ENCODE assay signal across 2 cellular contexts in the genomic region with DNA sequence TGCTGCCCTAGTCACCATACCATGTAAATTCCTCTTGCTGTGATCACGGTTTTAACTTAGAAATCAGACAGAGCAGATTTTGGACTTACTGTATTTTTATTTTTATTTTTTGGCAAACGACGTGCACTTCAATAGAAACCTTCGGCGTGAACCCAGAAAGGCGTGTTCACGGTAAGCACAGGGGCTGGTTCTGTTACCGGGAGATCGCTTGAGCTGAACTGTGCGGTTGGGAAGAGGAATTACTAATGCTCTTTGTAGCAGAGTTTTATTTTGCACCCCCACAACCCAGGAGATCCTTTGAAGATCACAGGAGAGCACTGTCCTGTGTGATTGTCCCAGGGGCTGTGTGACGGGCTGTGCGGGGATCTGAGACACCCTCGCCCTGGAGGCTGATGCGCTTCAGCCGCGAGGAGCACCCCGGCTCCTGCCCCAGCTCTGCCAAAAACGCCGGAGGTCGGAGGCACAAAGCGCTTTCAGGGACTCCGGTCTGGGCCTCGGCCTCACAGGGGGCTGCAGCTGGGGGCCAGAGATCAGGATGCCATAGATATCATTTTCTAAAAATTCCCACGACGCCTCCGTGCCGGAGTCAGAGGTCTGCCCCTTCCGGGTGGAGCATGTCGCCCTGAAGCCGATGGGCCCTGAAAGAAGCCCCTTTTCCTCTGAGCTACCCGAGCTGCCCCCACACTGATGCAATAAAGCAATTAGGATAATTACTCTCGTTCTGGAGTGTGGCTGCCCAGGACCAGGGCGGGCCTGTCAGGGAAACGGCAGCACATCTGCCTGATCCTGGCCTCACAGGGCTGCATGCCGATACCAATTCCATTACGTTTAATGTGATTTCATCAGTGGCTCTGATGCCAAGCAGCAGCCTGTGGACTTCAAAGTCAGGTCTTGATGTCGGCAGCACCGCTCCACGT.
TF ChIP-seq lines count a peak whose summit lies in the region.

No MANE protein-coding gene starts in this region.

TF ChIP-seq in SK-N-SH, 30 proteins besides CTCF, POLR2A, EP300 and RAD21:
- TF ChIP-seq USF2 (IDR thresholded peaks at IDR 0.05; ENCODE audit: borderline replicate concordance, low read depth, low read length) (no peak), MXI1 (IDR thresholded peaks at IDR 0.05; ENCODE audit: low read depth, low read length) (no peak), EZH2phosphoT487 (IDR thresholded peaks at IDR 0.05; ENCODE audit: borderline replicate concordance, low read depth) (no peak), FOSL2 (IDR thresholded peaks at IDR 0.05; ENCODE audit: borderline replicate concordance, low read depth) (no peak), NFIC (IDR thresholded peaks at IDR 0.05; ENCODE audit: borderline replicate concordance) (no peak), MAX (IDR thresholded peaks at IDR 0.05; ENCODE audit: low read depth) (no peak), GATA2 (CRISPR knock-in tag; IDR thresholded peaks at IDR 0.05) (no peak), RFX5 (IDR thresholded peaks at IDR 0.05; ENCODE audit: low read length) (no peak), CHD2 (IDR thresholded peaks at IDR 0.05; ENCODE audit: low read length, partially characterized antibody) (no peak), TCF12 (IDR thresholded peaks at IDR 0.05) (no peak), GABPA (IDR thresholded peaks at IDR 0.05; ENCODE audit: low read depth) (no peak), FOXM1 (IDR thresholded peaks at IDR 0.05; ENCODE audit: low read depth) (no peak)

TF ChIP-seq in SK-N-SH treated with all-trans-retinoic acid at 6 μM for 48 hours, 23 proteins besides CTCF, POLR2A, EP300 and RAD21:
- TF ChIP-seq ZNF8 (CRISPR knock-in tag; IDR thresholded peaks at IDR 0.05): no peak
- TF ChIP-seq, protein P1, sequence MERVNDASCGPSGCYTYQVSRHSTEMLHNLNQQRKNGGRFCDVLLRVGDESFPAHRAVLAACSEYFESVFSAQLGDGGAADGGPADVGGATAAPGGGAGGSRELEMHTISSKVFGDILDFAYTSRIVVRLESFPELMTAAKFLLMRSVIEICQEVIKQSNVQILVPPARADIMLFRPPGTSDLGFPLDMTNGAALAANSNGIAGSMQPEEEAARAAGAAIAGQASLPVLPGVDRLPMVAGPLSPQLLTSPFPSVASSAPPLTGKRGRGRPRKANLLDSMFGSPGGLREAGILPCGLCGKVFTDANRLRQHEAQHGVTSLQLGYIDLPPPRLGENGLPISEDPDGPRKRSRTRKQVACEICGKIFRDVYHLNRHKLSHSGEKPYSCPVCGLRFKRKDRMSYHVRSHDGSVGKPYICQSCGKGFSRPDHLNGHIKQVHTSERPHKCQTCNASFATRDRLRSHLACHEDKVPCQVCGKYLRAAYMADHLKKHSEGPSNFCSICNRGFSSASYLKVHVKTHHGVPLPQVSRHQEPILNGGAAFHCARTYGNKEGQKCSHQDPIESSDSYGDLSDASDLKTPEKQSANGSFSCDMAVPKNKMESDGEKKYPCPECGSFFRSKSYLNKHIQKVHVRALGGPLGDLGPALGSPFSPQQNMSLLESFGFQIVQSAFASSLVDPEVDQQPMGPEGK (CRISPR knock-in tag; IDR thresholded peaks at IDR 0.05; ENCODE audit: borderline replicate concordance): no peak
